In genomic region chr20:3890410-3890751, GRCh38 we compare ENCODE assay signal across 8 cellular contexts. TPM values are rescaled to one million over a fixed set of nuclear protein-coding genes. Genes with fewer than 3 reads are reported as not detected.
DNase-seq lines count a peak whose midpoint lies in the region; ATAC-seq and TF ChIP-seq lines count a peak whose summit lies in the region.

No MANE protein-coding gene starts in this region.

- no peaks in the 10 kb centered on the region for H3K9me3 Mint-ChIP-seq in T-helper 2 cell treated with Interferon-gamma antibody and Interleukin-4, amounts not matched to agents 5 μg/mL and 100 μg/mL, for 36 hours

- H3K4me1 Mint-ChIP-seq in T-helper 2 cell treated with Interferon-gamma antibody and Interleukin-4, amounts not matched to agents 5 μg/mL and 100 μg/mL, for 36 hours (ENCODE audit: low read depth) = peaks cover 46% of the 10 kb centered on the region

- ATAC-seq in left colon = no peak

- peak overlapping the region; percentile 52 for H3K27ac ChIP-seq in AG04450 (ENCODE audit: low read depth, low read length)

- POLR2A ChIA-PET in AG04450 (lab: Yijun Ruan, JAX) = no interaction called here

- DNase-seq in AG04450 (ENCODE audit: low read depth, low spot score) (no peak), HCEC 1CT (peak; percentile 42), fibroblast of the aortic adventitia (ENCODE audit: low read depth) (peak; percentile 58), retinal pigment epithelial cell (ENCODE audit: low read depth) (no peak), A172 (ENCODE audit: low spot score) (no peak), left colon (no peak), D341Med (ENCODE audit: low spot score) (no peak)
- no peak for DNase-seq in T-helper 2 cell treated with Interferon-gamma antibody and Interleukin-4, amounts not matched to agents 5 μg/mL and 100 μg/mL, for 36 hours (ENCODE audit: low spot score)

- H3K27me3 ChIP-seq in AG04450 (ENCODE audit: control insufficient read depth, insufficient read depth, low read length) = no peaks in the 10 kb centered on the region

- intact Hi-C loops in left colon (cut with DNase I, micrococcal nuclease) = loop anchor here in 1 of 2 donors (10.0 kb wide), 1 partner anchor 114 kb away; no protein-coding TSS in a partner anchor

- peak overlapping the region; percentile 77 for H3K4me3 ChIP-seq in AG04450 (ENCODE audit: low read depth, low read length)
- peak overlapping the region; percentile 92 for H3K4me3 ChIP-seq in fibroblast of the aortic adventitia (ENCODE audit: low read depth, low read length)
- H3K4me3 ChIP-seq in retinal pigment epithelial cell (ENCODE audit: low read length) = peak overlapping the region; percentile 78

- peaks cover 56% of the 10 kb centered on the region for H3K36me3 Mint-ChIP-seq in T-helper 2 cell treated with Interferon-gamma antibody and Interleukin-4, amounts not matched to agents 5 μg/mL and 100 μg/mL, for 36 hours (ENCODE audit: low read depth)

- TF ChIP-seq CTCF in AG04450 (IDR thresholded peaks at IDR 0.05; ENCODE audit: low read depth, low read length) = no peak
- no peak for TF ChIP-seq CTCF in fibroblast of the aortic adventitia (IDR thresholded peaks at IDR 0.05; ENCODE audit: insufficient read depth, low read length)
- TF ChIP-seq CTCF in retinal pigment epithelial cell (conservative IDR thresholded peaks at IDR 0.05; ENCODE audit: low read depth, low read length) = no peak

- CTCF ChIA-PET in AG04450 (lab: Charles Lee) = interaction anchor here (0.9 kb wide), 1 partner anchor 180 kb away, joined by 3 read pairs; no protein-coding TSS in a partner anchor

- no peaks in the 10 kb centered on the region; the same call in 1 of the 2 replicates for H3K9me3 ChIP-seq in AG04450 (ENCODE audit: control insufficient read depth, insufficient read depth, low read length)

- H3K27me3 Mint-ChIP-seq in T-helper 2 cell treated with Interferon-gamma antibody and Interleukin-4, amounts not matched to agents 5 μg/mL and 100 μg/mL, for 36 hours (ENCODE audit: low read depth) = no peaks in the 10 kb centered on the region

- H3K27ac Mint-ChIP-seq in T-helper 2 cell treated with Interferon-gamma antibody and Interleukin-4, amounts not matched to agents 5 μg/mL and 100 μg/mL, for 36 hours = peak overlapping the region; percentile 94

- peak overlapping the region; percentile 98 for H3K4me3 Mint-ChIP-seq in T-helper 2 cell treated with Interferon-gamma antibody and Interleukin-4, amounts not matched to agents 5 μg/mL and 100 μg/mL, for 36 hours

RNA-seq across cellular contexts. Expression of gene PANK2, which starts 1.2 kb away (rescaled TPM):
- polyA plus RNA-seq in AG04450 (2011; rRNA removed) = 24.9 and 32.2 TPM in 2 replicates
- polyA minus RNA-seq in AG04450 (2011; rRNA and poly(A)+ RNA removed) = 27.8 and 35.2 TPM in 2 replicates
- 54.9 and 102 TPM in 2 replicates for total RNA-seq in fibroblast of the aortic adventitia (ENCODE audit: low replicate concordance)
- total RNA-seq in A172 (2014; rRNA removed; shearing (Covaris generic)) = 62.1 and 97.0 TPM in 2 replicates
- total RNA-seq in left colon = 10 to 100 TPM; 26.9 to 28.8 TPM

RNA-seq across cellular contexts. Expression of gene MAVS, which starts 43.7 kb away (rescaled TPM):
- 16.4 and 18.2 TPM in 2 replicates for polyA plus RNA-seq in AG04450 (2011; rRNA removed)
- polyA minus RNA-seq in AG04450 (2011; rRNA and poly(A)+ RNA removed) = 40.2 and 42.4 TPM in 2 replicates
- total RNA-seq in fibroblast of the aortic adventitia (ENCODE audit: low replicate concordance) (16.4 and 23.7 TPM in 2 replicates), left colon (10 to 100 TPM; 72.1 to 74.0 TPM)
- 18.6 and 23.9 TPM in 2 replicates for total RNA-seq in A172 (2014; rRNA removed; shearing (Covaris generic))

Comparison
In these comparisons a context has a peak if more than half of its experiments do, and no peak if none do; other contexts are left out.
1. DNase-seq: peak in HCEC 1CT (single experiment) and fibroblast of the aortic adventitia (single experiment); none in AG04450 (single experiment), T-helper 2 cell treated with Interferon-gamma antibody and Interleukin-4, amounts not matched to agents 5 μg/mL and 100 μg/mL, for 36 hours (single experiment), retinal pigment epithelial cell (single experiment), A172 (single experiment), left colon (0 of 2) and D341Med (single experiment).
2. Peak in every context shown above with its lines, with median percentiles within 50 percentile points of each other: H3K4me3 ChIP-seq.